11 cellular contexts compared by ENCODE assay signal in genomic region chr12:53617700-53618099, GRCh38. TPM values are rescaled to one million over a fixed set of nuclear protein-coding genes. Genes with fewer than 3 reads are reported as not detected.
DNase-seq lines count a peak whose midpoint lies in the region; ATAC-seq, FAIRE-seq and TF ChIP-seq lines count a peak whose summit lies in the region.
"Had no signal": no experiment of that assay in that cellular context is flagged by ENCODE, and none has a peak within 500 bp of the region (broad histone marks: within the 10 kb centered on the region; RNA-seq: fewer than 3 reads in every experiment).

No MANE protein-coding gene starts in this region.

- intact Hi-C loops in activated B cell treated with CpG ODN at 0.5 μM for 24 hours (cut with micrococcal nuclease): loop anchor here (1.0 to 2.0 kb wide), 2 partner anchors 9 to 15 kb away; partner anchors contain the start of gene ATF7
- intact Hi-C loops in left lung (cut with DNase I): no loop called here

- H3K36me3 ChIP-seq in left lung (peaks cover 0 to 19% of the 10 kb centered on the region in 2 donors), thoracic aorta (peaks cover 4% of the 10 kb centered on the region)

- H3K4me1 ChIP-seq in left lung (peaks cover 23 to 72% of the 10 kb centered on the region in 2 donors), thoracic aorta (ENCODE audit: control insufficient read depth in 1 of 2, low read depth in 2 of 2) (peaks cover 38 to 75% of the 10 kb centered on the region in 2 donors)

- no peak for FAIRE-seq in GM19239 (lab: Jason Lieb, UNC)
- FAIRE-seq: H54 had no signal

- no peaks in the 10 kb centered on the region for H3K27me3 Mint-ChIP-seq in activated CD8-positive, alpha-beta memory T cell treated with anti-CD3 and anti-CD28 coated beads, Interleukin-2, amount 10 ng/mL, durations not matched to agents 7 days and 5 days
- no peaks in the 10 kb centered on the region for H3K27me3 Mint-ChIP-seq in activated B cell treated with CpG ODN at 0.5 μM for 24 hours

- CTCF ChIA-PET in activated CD8-positive, alpha-beta memory T cell treated with anti-CD3 and anti-CD28 coated beads, Interleukin-2, amount 10 ng/mL, durations not matched to agents 7 days and 5 days (lab: Charles Lee): interaction anchor here (1.0 to 1.6 kb wide), 4 partner anchors 9 to 60 kb away, joined by 3 to 4 read pairs (median 3); partner anchors contain the start of genes ATF7 and ATP5MC2
- CTCF ChIA-PET in activated B cell treated with CpG ODN at 0.5 μM for 24 hours (lab: Charles Lee): no interaction called here

- peaks cover 34% of the 10 kb centered on the region for H3K4me1 Mint-ChIP-seq in activated CD8-positive, alpha-beta memory T cell treated with anti-CD3 and anti-CD28 coated beads, Interleukin-2, amount 10 ng/mL, durations not matched to agents 7 days and 5 days
- peaks cover 34% of the 10 kb centered on the region for H3K4me1 Mint-ChIP-seq in activated B cell treated with CpG ODN at 0.5 μM for 24 hours

- no peaks in the 10 kb centered on the region for H3K9me3 Mint-ChIP-seq in activated CD8-positive, alpha-beta memory T cell treated with anti-CD3 and anti-CD28 coated beads, Interleukin-2, amount 10 ng/mL, durations not matched to agents 7 days and 5 days (ENCODE audit: low read depth)
- no peaks in the 10 kb centered on the region for H3K9me3 Mint-ChIP-seq in activated B cell treated with CpG ODN at 0.5 μM for 24 hours

- H3K9me3 ChIP-seq in left lung (no peaks in the 10 kb centered on the region), thoracic aorta (no peaks in the 10 kb centered on the region)

- H3K27me3 ChIP-seq in left lung (no peaks in the 10 kb centered on the region), thoracic aorta (replicated peaks; ENCODE audit: insufficient read depth) (no peaks in the 10 kb centered on the region)

- H3K4me3 ChIP-seq in left lung (peak overlapping the region; percentile 7 to 26), thoracic aorta (peak overlapping the region; percentile 68)

- no peak for ATAC-seq in activated CD8-positive, alpha-beta memory T cell treated with anti-CD3 and anti-CD28 coated beads, Interleukin-2, amount 10 ng/mL, durations not matched to agents 7 days and 5 days
- ATAC-seq in activated B cell treated with CpG ODN at 0.5 μM for 24 hours (ENCODE audit: low read depth) (no peak), left lung (no peak), thoracic aorta (ENCODE audit: insufficient number of reproducible peaks, low FRiP score, low read depth) (no peak), GM18517 (IDR thresholded peaks at IDR 0.05; ENCODE audit: unreplicated experiment) (no peak)

- peak overlapping the region; percentile 71 to 81 for H3K27ac ChIP-seq in left lung
- peak overlapping the region; percentile 42 to 63 for H3K27ac ChIP-seq in thoracic aorta

- no peak for DNase-seq in activated CD8-positive, alpha-beta memory T cell treated with anti-CD3 and anti-CD28 coated beads, Interleukin-2, amount 10 ng/mL, durations not matched to agents 7 days and 5 days
- no peak for DNase-seq in activated CD8-positive, alpha-beta memory T cell treated with anti-CD3 and anti-CD28 coated beads for 24 hours
- DNase-seq in activated B cell treated with CpG ODN at 0.5 μM for 24 hours (no peak), left lung (no peak), thoracic aorta (ENCODE audit: low spot score) (no peak), COR-L47 (lab: John Stamatoyannopoulos, UW) (no peak), GM19239 (ENCODE audit: insufficient read length, low spot score) (no peak)
- DNase-seq: activated gamma-delta T cell treated with Interleukin-2 at 50 U/mL for 16 hours, NCI-H2081 treated with DMSO at 0.1 percent for 48 hours had no signal

- H3K36me3 Mint-ChIP-seq in activated CD8-positive, alpha-beta memory T cell treated with anti-CD3 and anti-CD28 coated beads, Interleukin-2, amount 10 ng/mL, durations not matched to agents 7 days and 5 days: peaks cover 20% of the 10 kb centered on the region
- peaks cover 17% of the 10 kb centered on the region for H3K36me3 Mint-ChIP-seq in activated B cell treated with CpG ODN at 0.5 μM for 24 hours (ENCODE audit: low read depth)

- POLR2A ChIA-PET in activated B cell treated with CpG ODN at 0.5 μM for 24 hours (lab: Charles Lee): interaction anchor here (0.6 to 1.5 kb wide), 3 partner anchors 8 to 846 kb away, joined by 5 to 7 read pairs (median 7); partner anchors contain the start of gene ATF7

- peak overlapping the region; percentile 76 for H3K4me3 Mint-ChIP-seq in activated CD8-positive, alpha-beta memory T cell treated with anti-CD3 and anti-CD28 coated beads, Interleukin-2, amount 10 ng/mL, durations not matched to agents 7 days and 5 days
- H3K4me3 Mint-ChIP-seq in activated B cell treated with CpG ODN at 0.5 μM for 24 hours: peak overlapping the region; percentile 77

- H3K27ac Mint-ChIP-seq in activated CD8-positive, alpha-beta memory T cell treated with anti-CD3 and anti-CD28 coated beads, Interleukin-2, amount 10 ng/mL, durations not matched to agents 7 days and 5 days: peak overlapping the region; percentile 89
- peak overlapping the region; percentile 84 for H3K27ac Mint-ChIP-seq in activated B cell treated with CpG ODN at 0.5 μM for 24 hours

- TF ChIP-seq CTCF in activated B cell treated with CpG ODN at 0.5 μM for 24 hours (IDR thresholded peaks at IDR 0.05): no peak
- no peak for TF ChIP-seq CTCF in left lung (IDR thresholded peaks at IDR 0.05)
- TF ChIP-seq CTCF in thoracic aorta (IDR thresholded peaks at IDR 0.05): no peak

RNA-seq across cellular contexts. Expression of gene ATF7, which starts 8.5 kb away (rescaled TPM):
- total RNA-seq in activated CD8-positive, alpha-beta memory T cell treated with anti-CD3 and anti-CD28 coated beads, Interleukin-2, amount 10 ng/mL, durations not matched to agents 7 days and 5 days: 10 to 100 TPM; 24.6 to 33.8 TPM
- total RNA-seq in activated B cell treated with CpG ODN at 0.5 μM for 24 hours (29.5 and 36.8 TPM in 2 replicates), left lung (10 to 100 TPM; 48.7 to 58.5 TPM), thoracic aorta (10 to 100 TPM; 24.4 to 82.1 TPM)

RNA-seq across cellular contexts. Expression of gene ATP5MC2, which starts 58.2 kb away (rescaled TPM):
- total RNA-seq in activated CD8-positive, alpha-beta memory T cell treated with anti-CD3 and anti-CD28 coated beads, Interleukin-2, amount 10 ng/mL, durations not matched to agents 7 days and 5 days: 100 to 1,000 TPM; 253 to 333 TPM
- total RNA-seq in activated B cell treated with CpG ODN at 0.5 μM for 24 hours (330 and 354 TPM in 2 replicates), left lung (100 to 1,000 TPM; 247 to 263 TPM), thoracic aorta (100 to 1,000 TPM; 168 to 175 TPM)
